1 cellular context compared by ENCODE assay signal in genomic region chr7:121440857-121441503, GRCh38.
TF ChIP-seq lines count a peak whose summit lies in the region.

No MANE protein-coding gene starts in this region.

TF ChIP-seq in HCT116, 20 proteins besides CTCF, POLR2A, EP300 and RAD21 (continued from another document):
- TF ChIP-seq TCF7L2 (IDR thresholded peaks at IDR 0.05; ENCODE audit: borderline replicate concordance, extremely low read depth, insufficient read depth, insufficient read length) (no peak), EGR1 (IDR thresholded peaks at IDR 0.05; ENCODE audit: low read depth) (no peak), SIN3A (IDR thresholded peaks at IDR 0.05; ENCODE audit: low read depth) (no peak)
- TF ChIP-seq, protein P1, sequence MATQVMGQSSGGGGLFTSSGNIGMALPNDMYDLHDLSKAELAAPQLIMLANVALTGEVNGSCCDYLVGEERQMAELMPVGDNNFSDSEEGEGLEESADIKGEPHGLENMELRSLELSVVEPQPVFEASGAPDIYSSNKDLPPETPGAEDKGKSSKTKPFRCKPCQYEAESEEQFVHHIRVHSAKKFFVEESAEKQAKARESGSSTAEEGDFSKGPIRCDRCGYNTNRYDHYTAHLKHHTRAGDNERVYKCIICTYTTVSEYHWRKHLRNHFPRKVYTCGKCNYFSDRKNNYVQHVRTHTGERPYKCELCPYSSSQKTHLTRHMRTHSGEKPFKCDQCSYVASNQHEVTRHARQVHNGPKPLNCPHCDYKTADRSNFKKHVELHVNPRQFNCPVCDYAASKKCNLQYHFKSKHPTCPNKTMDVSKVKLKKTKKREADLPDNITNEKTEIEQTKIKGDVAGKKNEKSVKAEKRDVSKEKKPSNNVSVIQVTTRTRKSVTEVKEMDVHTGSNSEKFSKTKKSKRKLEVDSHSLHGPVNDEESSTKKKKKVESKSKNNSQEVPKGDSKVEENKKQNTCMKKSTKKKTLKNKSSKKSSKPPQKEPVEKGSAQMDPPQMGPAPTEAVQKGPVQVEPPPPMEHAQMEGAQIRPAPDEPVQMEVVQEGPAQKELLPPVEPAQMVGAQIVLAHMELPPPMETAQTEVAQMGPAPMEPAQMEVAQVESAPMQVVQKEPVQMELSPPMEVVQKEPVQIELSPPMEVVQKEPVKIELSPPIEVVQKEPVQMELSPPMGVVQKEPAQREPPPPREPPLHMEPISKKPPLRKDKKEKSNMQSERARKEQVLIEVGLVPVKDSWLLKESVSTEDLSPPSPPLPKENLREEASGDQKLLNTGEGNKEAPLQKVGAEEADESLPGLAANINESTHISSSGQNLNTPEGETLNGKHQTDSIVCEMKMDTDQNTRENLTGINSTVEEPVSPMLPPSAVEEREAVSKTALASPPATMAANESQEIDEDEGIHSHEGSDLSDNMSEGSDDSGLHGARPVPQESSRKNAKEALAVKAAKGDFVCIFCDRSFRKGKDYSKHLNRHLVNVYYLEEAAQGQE (IDR thresholded peaks at IDR 0.05; ENCODE audit: low read depth): no peak
